Comparison of ENCODE assay signal across 8 cellular contexts in the genomic region with DNA sequence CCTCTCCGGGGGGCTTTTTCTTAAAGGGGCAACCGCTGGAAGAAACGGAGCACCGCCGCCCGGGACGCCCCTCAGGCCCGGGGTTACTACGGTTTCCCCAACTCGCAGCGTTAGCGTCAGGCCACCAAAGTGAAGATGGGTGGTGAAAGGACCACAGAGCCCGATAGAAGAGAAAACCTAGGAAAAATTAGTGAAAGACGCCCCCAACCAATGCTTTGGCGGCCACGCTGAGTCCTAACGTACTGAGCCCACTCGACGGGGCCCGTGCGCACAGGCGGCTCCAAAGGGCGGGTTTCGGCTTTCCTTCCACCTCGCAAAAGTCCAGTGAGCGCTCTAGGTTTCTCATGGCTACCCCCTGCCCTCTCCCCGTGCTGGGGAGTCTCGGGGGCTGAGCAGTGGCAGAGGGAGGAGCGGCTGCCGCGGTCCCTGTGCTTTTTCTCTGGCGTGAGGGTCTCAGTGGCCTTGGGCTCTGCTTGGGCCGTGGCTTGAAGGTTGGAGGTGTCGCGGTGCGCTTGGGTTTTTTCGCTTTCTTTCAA. TPM values are rescaled to one million over a fixed set of nuclear protein-coding genes. Genes with fewer than 3 reads are reported as not detected.
DNase-seq lines count a peak whose midpoint lies in the region; ATAC-seq and TF ChIP-seq lines count a peak whose summit lies in the region.

No MANE protein-coding gene starts in this region.

- peak; percentile 16 for ATAC-seq in GM18873 (IDR thresholded peaks at IDR 0.05; ENCODE audit: low FRiP score, unreplicated experiment)
- peak; percentile 3 for ATAC-seq in HG03342 (IDR thresholded peaks at IDR 0.05; ENCODE audit: unreplicated experiment)

- CTCF ChIA-PET in AG04449 (lab: Yijun Ruan, JAX): interaction anchor here (1.9 kb wide), 1 partner anchor 11 kb away, joined by 4 read pairs; no protein-coding TSS in a partner anchor
- CTCF ChIA-PET in GM10248 (lab: Yijun Ruan, JAX): no interaction called here

- H3K9me3 Mint-ChIP-seq in activated T-helper 1 cell treated with anti-CD3 and anti-CD28 coated beads, Interleukin-12 subunit alpha, Interleukin-12 subunit beta, Interleukin-2, Interleukin-4 antibody, amounts not matched to agents 30 ng/mL and 10 ng/mL and 1 ng/mL, durations not matched to agents 14 hours and 24 hours and 36 hours: no peaks in the 10 kb centered on the region

- peaks cover 3% of the 10 kb centered on the region for H3K27me3 Mint-ChIP-seq in activated T-helper 1 cell treated with anti-CD3 and anti-CD28 coated beads, Interleukin-12 subunit alpha, Interleukin-12 subunit beta, Interleukin-2, Interleukin-4 antibody, amounts not matched to agents 30 ng/mL and 10 ng/mL and 1 ng/mL, durations not matched to agents 14 hours and 24 hours and 36 hours (ENCODE audit: insufficient read depth)

- DNase-seq in AG04449 (ENCODE audit: low read depth, low spot score) (no peak), germinal center (ENCODE audit: low spot score) (peak; percentile 31), retinal pigment epithelial cell (ENCODE audit: low read depth) (no peak), GM10248 (ENCODE audit: extremely low spot score) (no peak), NCI-H1417 (lab: John Stamatoyannopoulos, UW) (no peak)
- no peak for DNase-seq in activated T-helper 1 cell treated with anti-CD3 and anti-CD28 coated beads, Interleukin-12 subunit alpha, Interleukin-12 subunit beta, Interleukin-2, Interleukin-4 antibody, amounts not matched to agents 30 ng/mL and 10 ng/mL and 1 ng/mL, durations not matched to agents 14 hours and 24 hours and 36 hours (ENCODE audit: low spot score)

- H3K4me3 ChIP-seq in AG04449 (ENCODE audit: low read depth, low read length): peak overlapping the region; percentile 80
- peak overlapping the region; percentile 70 for H3K4me3 ChIP-seq in retinal pigment epithelial cell (ENCODE audit: low read length)

- peaks cover 6% of the 10 kb centered on the region for H3K36me3 Mint-ChIP-seq in activated T-helper 1 cell treated with anti-CD3 and anti-CD28 coated beads, Interleukin-12 subunit alpha, Interleukin-12 subunit beta, Interleukin-2, Interleukin-4 antibody, amounts not matched to agents 30 ng/mL and 10 ng/mL and 1 ng/mL, durations not matched to agents 14 hours and 24 hours and 36 hours (ENCODE audit: low read depth)

- POLR2A ChIA-PET in AG04449 (lab: Yijun Ruan, JAX): interaction anchor here (0.8 to 1.0 kb wide), 2 partner anchors 11 to 12 kb away, joined by 3 to 10 read pairs; partner anchors contain the start of gene SPEN
- POLR2A ChIA-PET in GM10248 (lab: Yijun Ruan, JAX): interaction anchor here (3.8 kb wide), 1 partner anchor 12 kb away, joined by 24 read pairs; the partner anchor contains the start of gene SPEN

- intact Hi-C loops in activated T-helper 1 cell treated with anti-CD3 and anti-CD28 coated beads, Interleukin-12 subunit alpha, Interleukin-12 subunit beta, Interleukin-2, Interleukin-4 antibody, amounts not matched to agents 30 ng/mL and 10 ng/mL and 1 ng/mL, durations not matched to agents 14 hours and 24 hours and 36 hours (cut with micrococcal nuclease): loop anchor here (1.0 to 10.0 kb wide), 5 partner anchors 12 to 1070 kb away; partner anchors contain the start of genes DDI2 and SPEN

- no peak for TF ChIP-seq CTCF in AG04449 (IDR thresholded peaks at IDR 0.05; ENCODE audit: insufficient read depth, low read length, missing control alignments)
- no peak for TF ChIP-seq CTCF in retinal pigment epithelial cell (conservative IDR thresholded peaks at IDR 0.05; ENCODE audit: low read depth, low read length)
- no peak for TF ChIP-seq CTCF in GM10248 (IDR thresholded peaks at IDR 0.05; ENCODE audit: control extremely low read depth, extremely low read depth, low read depth, missing control alignments)

- H3K4me3 Mint-ChIP-seq in activated T-helper 1 cell treated with anti-CD3 and anti-CD28 coated beads, Interleukin-12 subunit alpha, Interleukin-12 subunit beta, Interleukin-2, Interleukin-4 antibody, amounts not matched to agents 30 ng/mL and 10 ng/mL and 1 ng/mL, durations not matched to agents 14 hours and 24 hours and 36 hours: peak overlapping the region; percentile 95

- H3K27ac Mint-ChIP-seq in activated T-helper 1 cell treated with anti-CD3 and anti-CD28 coated beads, Interleukin-12 subunit alpha, Interleukin-12 subunit beta, Interleukin-2, Interleukin-4 antibody, amounts not matched to agents 30 ng/mL and 10 ng/mL and 1 ng/mL, durations not matched to agents 14 hours and 24 hours and 36 hours: peak overlapping the region; percentile 99

- H3K4me1 Mint-ChIP-seq in activated T-helper 1 cell treated with anti-CD3 and anti-CD28 coated beads, Interleukin-12 subunit alpha, Interleukin-12 subunit beta, Interleukin-2, Interleukin-4 antibody, amounts not matched to agents 30 ng/mL and 10 ng/mL and 1 ng/mL, durations not matched to agents 14 hours and 24 hours and 36 hours (ENCODE audit: low read depth): peaks cover 24% of the 10 kb centered on the region

RNA-seq across cellular contexts. Expression of gene SPEN, which starts 12.2 kb away (rescaled TPM):
- total RNA-seq in activated T-helper 1 cell treated with anti-CD3 and anti-CD28 coated beads, Interleukin-12 subunit alpha, Interleukin-12 subunit beta, Interleukin-2, Interleukin-4 antibody, amounts not matched to agents 30 ng/mL and 10 ng/mL and 1 ng/mL, durations not matched to agents 14 hours and 24 hours and 36 hours: 81.9 and 87.6 TPM in 2 replicates

RNA-seq across cellular contexts. Expression of gene UQCRHL, which starts 27.8 kb away (rescaled TPM):
- total RNA-seq in activated T-helper 1 cell treated with anti-CD3 and anti-CD28 coated beads, Interleukin-12 subunit alpha, Interleukin-12 subunit beta, Interleukin-2, Interleukin-4 antibody, amounts not matched to agents 30 ng/mL and 10 ng/mL and 1 ng/mL, durations not matched to agents 14 hours and 24 hours and 36 hours: 1.3 and 1.5 TPM in 2 replicates
